19 cellular contexts compared by ENCODE assay signal in genomic region chr7:77349141-77349540, GRCh38.
DNase-seq lines count a peak whose midpoint lies in the region; ATAC-seq and TF ChIP-seq lines count a peak whose summit lies in the region.
"Had no signal": no experiment of that assay in that cellular context is flagged by ENCODE, and none has a peak within 500 bp of the region (broad histone marks: within the 10 kb centered on the region; RNA-seq: fewer than 3 reads in every experiment).

No MANE protein-coding gene starts in this region.

- intact Hi-C loops in Right ventricle myocardium superior (cut with DNase I) (no loop called here), esophagus muscularis mucosa (cut with DNase I) (no loop called here), thyroid gland (cut with DNase I) (no loop called here)

- no peaks in the 10 kb centered on the region for H3K9me3 Mint-ChIP-seq in T-cell
- H3K9me3 Mint-ChIP-seq: activated naive CD4-positive, alpha-beta T cell treated with anti-CD3 and anti-CD28 coated beads, Interleukin-2, amount 10 ng/mL, durations not matched to agents 7 days and 5 days; brain; IgD-negative memory B cell; naive thymus-derived CD8-positive, alpha-beta T cell had no signal

- ATAC-seq in Right ventricle myocardium superior (ENCODE audit: poor library complexity) (peak; percentile 21), T-cell (replicated peaks in 1 of 4) (no peak)
- ATAC-seq: naive thymus-derived CD8-positive, alpha-beta T cell had no signal

- H3K9ac ChIP-seq in mesendoderm (ENCODE audit: low read length) = no peak overlapping the region

- no peaks in the 10 kb centered on the region for H3K79me1 ChIP-seq in mesendoderm (ENCODE audit: low read length)

- no peak overlapping the region for H3K56ac ChIP-seq in mesendoderm (ENCODE audit: low read length)

- DNase-seq in Right ventricle myocardium superior (no peak), right atrium auricular region (ENCODE audit: low spot score) (no peak), esophagus muscularis mucosa (ENCODE audit: extremely low spot score) (peak; percentile 29), mesendoderm (peak; percentile 21), thyroid gland (no peak), T-cell (no peak), NCI-H446 (lab: John Stamatoyannopoulos, UW) (no peak)
- no peak for DNase-seq in activated CD4-positive, CD25-positive, alpha-beta regulatory T cell (lab: John Stamatoyannopoulos, UW)
- DNase-seq: activated CD8-positive, alpha-beta memory T cell treated with anti-CD3 and anti-CD28 coated beads, Interleukin-2, amount 50 U/mL, for 48 hours; activated naive CD4-positive, alpha-beta T cell treated with anti-CD3 and anti-CD28 coated beads, Interleukin-2, amount 10 ng/mL, durations not matched to agents 7 days and 5 days; DMS79; naive thymus-derived CD8-positive, alpha-beta T cell; NCI-H1048; NCI-H2107; retina; stimulated activated CD4-positive, alpha-beta T cell treated with anti-CD3 and anti-CD28 coated beads, Interleukin-2, amount 100 ng/mL, for 24 hours had no signal

- POLR2A ChIA-PET in T-cell (lab: Charles Lee) = no interaction called here

- no peak overlapping the region for H2BK15ac ChIP-seq in mesendoderm (replicated peaks; ENCODE audit: low read depth)

- H3K23ac ChIP-seq in mesendoderm (ENCODE audit: low read length) = no peak overlapping the region

- H3K79me2 ChIP-seq in mesendoderm (ENCODE audit: control insufficient read depth, insufficient read depth, low read length) = no peaks in the 10 kb centered on the region

- no peak overlapping the region for H3K27ac ChIP-seq in right atrium auricular region
- H3K27ac ChIP-seq in esophagus muscularis mucosa (replicated peaks in 1 of 4) = peak overlapping the region; percentile 71 to 79 (median 72)
- H3K27ac ChIP-seq in mesendoderm (ENCODE audit: low read depth, low read length) = no peak overlapping the region
- H3K27ac ChIP-seq in thyroid gland = peak overlapping the region in 2 of 3 donors; percentile 55 to 67
- H3K27ac ChIP-seq: thoracic aorta had no signal

- H3K4me3 Mint-ChIP-seq in T-cell = no peak overlapping the region
- H3K4me3 Mint-ChIP-seq: activated naive CD4-positive, alpha-beta T cell treated with anti-CD3 and anti-CD28 coated beads, Interleukin-2, amount 10 ng/mL, durations not matched to agents 7 days and 5 days; brain; IgD-negative memory B cell had no signal

- no peak overlapping the region for H3K18ac ChIP-seq in mesendoderm (ENCODE audit: low read length)

- no peaks in the 10 kb centered on the region for H3K27me3 Mint-ChIP-seq in T-cell
- H3K27me3 Mint-ChIP-seq: activated naive CD4-positive, alpha-beta T cell treated with anti-CD3 and anti-CD28 coated beads, Interleukin-2, amount 10 ng/mL, durations not matched to agents 7 days and 5 days; brain; IgD-negative memory B cell; naive thymus-derived CD8-positive, alpha-beta T cell had no signal

- no peak overlapping the region for H3K27ac Mint-ChIP-seq in T-cell
- H3K27ac Mint-ChIP-seq: activated naive CD4-positive, alpha-beta T cell treated with anti-CD3 and anti-CD28 coated beads, Interleukin-2, amount 10 ng/mL, durations not matched to agents 7 days and 5 days had no signal

- no peaks in the 10 kb centered on the region for H3K36me3 Mint-ChIP-seq in T-cell
- H3K36me3 Mint-ChIP-seq: brain; naive thymus-derived CD8-positive, alpha-beta T cell had no signal

- H2BK120ac ChIP-seq in mesendoderm (ENCODE audit: low read depth, low read length) = no peak overlapping the region

- H4K8ac ChIP-seq in mesendoderm (ENCODE audit: low read depth, low read length) = no peak overlapping the region

- no peak for TF ChIP-seq EP300 in esophagus muscularis mucosa (IDR thresholded peaks at IDR 0.05)

- no peak overlapping the region for H3K4ac ChIP-seq in mesendoderm (ENCODE audit: low read depth, low read length)

- peaks cover 47 to 58% (median 48%) of the 10 kb centered on the region in 3 donors for H3K4me1 Mint-ChIP-seq in T-cell

- CTCF ChIA-PET in T-cell (lab: Charles Lee) = interaction anchor here in 1 of 2 donors (1.2 to 1.5 kb wide), 2 partner anchors 17 to 102 kb away, joined by 3 to 6 read pairs; no protein-coding TSS in a partner anchor

- no peak overlapping the region for H2AK5ac ChIP-seq in mesendoderm (ENCODE audit: low read length)

- no peak overlapping the region for H4K5ac ChIP-seq in mesendoderm (ENCODE audit: low read length)

- H3K4me1 ChIP-seq in right atrium auricular region = peaks cover 0 to 33% of the 10 kb centered on the region in 2 donors
- H3K4me1 ChIP-seq in esophagus muscularis mucosa = peaks cover 33 to 57% (median 54%) of the 10 kb centered on the region in 4 donors
- peaks cover 9% of the 10 kb centered on the region for H3K4me1 ChIP-seq in mesendoderm (ENCODE audit: control insufficient read depth, low read depth, low read length)
- H3K4me1 ChIP-seq in thyroid gland = peaks cover 8 to 27% of the 10 kb centered on the region in 2 donors

- H3K4me2 ChIP-seq in mesendoderm (ENCODE audit: low read length) = no peak overlapping the region

- H3K9me3 ChIP-seq in right atrium auricular region (no peaks in the 10 kb centered on the region), esophagus muscularis mucosa (no peaks in the 10 kb centered on the region), thyroid gland (no peaks in the 10 kb centered on the region)
- H3K9me3 ChIP-seq: thoracic aorta had no signal

- no peaks in the 10 kb centered on the region for H3K27me3 ChIP-seq in right atrium auricular region
- H3K27me3 ChIP-seq in esophagus muscularis mucosa = no peaks in the 10 kb centered on the region
- no peaks in the 10 kb centered on the region for H3K27me3 ChIP-seq in mesendoderm (ENCODE audit: insufficient read depth, low read length, poor library complexity)
- no peaks in the 10 kb centered on the region for H3K27me3 ChIP-seq in thyroid gland

- H3K4me3 ChIP-seq in right atrium auricular region = no peak overlapping the region
- no peak overlapping the region for H3K4me3 ChIP-seq in esophagus muscularis mucosa
- no peak overlapping the region for H3K4me3 ChIP-seq in mesendoderm (ENCODE audit: low read length)
- H3K4me3 ChIP-seq in thyroid gland (replicated peaks in 1 of 3) = no peak overlapping the region
- H3K4me3 ChIP-seq: thoracic aorta had no signal

- TF ChIP-seq CTCF in right atrium auricular region (IDR thresholded peaks at IDR 0.05) (no peak), esophagus muscularis mucosa (IDR thresholded peaks at IDR 0.05) (no peak), thyroid gland (IDR thresholded peaks at IDR 0.05) (peak in 3 of 6 experiments; percentile 8 to 23 (median 21))

- no peaks in the 10 kb centered on the region for H3K36me3 ChIP-seq in right atrium auricular region
- no peaks in the 10 kb centered on the region for H3K36me3 ChIP-seq in esophagus muscularis mucosa
- no peaks in the 10 kb centered on the region for H3K36me3 ChIP-seq in mesendoderm (ENCODE audit: control insufficient read depth, insufficient read depth, low read length)
- H3K36me3 ChIP-seq in thyroid gland = no peaks in the 10 kb centered on the region
- H3K36me3 ChIP-seq: thoracic aorta had no signal

- TF ChIP-seq POLR2A in esophagus muscularis mucosa (IDR thresholded peaks at IDR 0.05; ENCODE audit: low read depth) = no peak
- TF ChIP-seq POLR2A in thyroid gland (IDR thresholded peaks at IDR 0.05) = no peak

- H2BK5ac ChIP-seq in mesendoderm (ENCODE audit: low read length) = no peak overlapping the region

Comparison
In these comparisons a context has a peak if more than half of its experiments do, and no peak if none do; other contexts are left out.
1. DNase-seq: peak in esophagus muscularis mucosa (single experiment) and mesendoderm (single experiment); none in Right ventricle myocardium superior (single experiment), right atrium auricular region (single experiment), thyroid gland (0 of 2), T-cell (0 of 34), NCI-H446 (0 of 2) and activated CD4-positive, CD25-positive, alpha-beta regulatory T cell (0 of 4).
2. H3K27ac ChIP-seq: peak in esophagus muscularis mucosa (4 of 4) and thyroid gland (2 of 3); none in right atrium auricular region (0 of 2) and mesendoderm (single experiment).